Comparison of ENCODE assay signal across 10 cellular contexts in genomic region chr11:62505112-62505783, GRCh38. TPM values are rescaled to one million over a fixed set of nuclear protein-coding genes. Genes with fewer than 3 reads are reported as not detected.
A peak's percentile ranks its signal among the peaks of the same experiment; 100 is the strongest.
DNase-seq lines count a peak whose midpoint lies in the region; ATAC-seq and TF ChIP-seq lines count a peak whose summit lies in the region.
"Had no signal": no experiment of that assay in that cellular context is flagged by ENCODE, and none has a peak within 500 bp of the region (broad histone marks: within the 10 kb centered on the region; RNA-seq: fewer than 3 reads in every experiment).

No MANE protein-coding gene starts in this region.

- TF ChIP-seq POLR2A in Peyer's patch (IDR thresholded peaks at IDR 0.05), result peak in 1 of 2 donors; percentile 57

- ATAC-seq in HG03159 (IDR thresholded peaks at IDR 0.05; ENCODE audit: unreplicated experiment) (no peak), HG02642 (IDR thresholded peaks at IDR 0.05; ENCODE audit: poor library complexity, unreplicated experiment) (no peak)

- H3K4me2 ChIP-seq in fibroblast of lung (ENCODE audit: extremely low read depth, insufficient read depth, low read length), result peak overlapping the region; percentile 11

- H3K27me3 ChIP-seq in Peyer's patch (no peaks in the 10 kb centered on the region), fibroblast of lung (ENCODE audit: control insufficient read depth, insufficient read depth, low read length) (no peaks in the 10 kb centered on the region), muscle layer of colon (ENCODE audit: control insufficient read depth in 1 of 2, insufficient read depth in 2 of 2, low read length in 2 of 2) (no peaks in the 10 kb centered on the region)

- no peaks in the 10 kb centered on the region for H4K20me1 ChIP-seq in fibroblast of lung (ENCODE audit: control insufficient read depth, extremely low read depth, insufficient read depth, low read length)

- H3K4me3 ChIP-seq in Peyer's patch (peak overlapping the region in 2 of 4 donors; percentile 35 to 38), fibroblast of lung (replicated peaks in 1 of 4; ENCODE audit: control extremely low read depth in 1 of 4, insufficient read depth in 1 of 4, low read depth in 3 of 4, low read length in 4 of 4) (peak overlapping the region in 1 of 4 experiments; percentile 25), muscle layer of colon (ENCODE audit: low read depth in 1 of 2, low read length in 2 of 2) (peak overlapping the region; percentile 26 to 35)

- H3K4me1 ChIP-seq in Peyer's patch, result peaks cover 0 to 73% (median 2%) of the 10 kb centered on the region in 4 donors
- peaks cover 3% of the 10 kb centered on the region for H3K4me1 ChIP-seq in fibroblast of lung (ENCODE audit: control insufficient read depth, extremely low read depth, insufficient read depth, low read length)
- peaks cover 83% of the 10 kb centered on the region for H3K4me1 ChIP-seq in muscle layer of colon (ENCODE audit: insufficient read depth, low read length)

- H3K79me2 ChIP-seq in fibroblast of lung (ENCODE audit: control insufficient read depth, insufficient read depth, low read length), result no peaks in the 10 kb centered on the region

- no peak overlapping the region for H3K9ac ChIP-seq in fibroblast of lung (ENCODE audit: insufficient read depth, low read length)
- peak overlapping the region; percentile 19 for H3K9ac ChIP-seq in muscle layer of colon (ENCODE audit: low read length)

- H2AFZ ChIP-seq in fibroblast of lung (ENCODE audit: low read length), result no peak overlapping the region

- H3K36me3 ChIP-seq in Peyer's patch (no peaks in the 10 kb centered on the region), fibroblast of lung (ENCODE audit: control insufficient read depth, insufficient read depth, low read length) (no peaks in the 10 kb centered on the region), muscle layer of colon (ENCODE audit: insufficient read depth, low read length) (no peaks in the 10 kb centered on the region)

- TF ChIP-seq CTCF in Peyer's patch (IDR thresholded peaks at IDR 0.05) (no peak), fibroblast of lung (conservative IDR thresholded peaks at IDR 0.05 in 1 of 2, IDR thresholded peaks at IDR 0.05 in 1 of 2; ENCODE audit: low read depth in 1 of 2, low read length in 2 of 2) (no peak)

- DNase-seq in AG20443 (ENCODE audit: low spot score), result peak; percentile 45
- DNase-seq in Peyer's patch, result peak in 2 of 3 donors; percentile 87 to 88
- no peak for DNase-seq in fibroblast of lung (ENCODE audit: low read depth in 2 of 2)
- no peak for DNase-seq in dedifferentiated amniotic fluid mesenchymal stem cell (ENCODE audit: extremely low spot score)
- DNase-seq in activated CD4-positive, alpha-beta T cell treated with anti-CD3 and anti-CD28 coated beads, Interleukin-2, amount 50 U/mL, for 4 hours, result no peak
- DNase-seq: activated CD4-positive, alpha-beta memory T cell treated with anti-CD3 and anti-CD28 coated beads, Interleukin-2, amount 10 ng/mL, durations not matched to agents 7 days and 5 days; central memory CD4-positive, alpha-beta T cell had no signal

- no peaks in the 10 kb centered on the region for H3K9me3 ChIP-seq in Peyer's patch
- H3K9me3 ChIP-seq in fibroblast of lung (ENCODE audit: control insufficient read depth, insufficient read depth, low read depth, low read length), result no peaks in the 10 kb centered on the region
- H3K9me3 ChIP-seq in muscle layer of colon (ENCODE audit: low read length), result no peaks in the 10 kb centered on the region

- H3K27ac ChIP-seq in Peyer's patch (peak overlapping the region in 3 of 4 donors; percentile 67 to 89 (median 83)), fibroblast of lung (ENCODE audit: insufficient read depth, low read length) (no peak overlapping the region), muscle layer of colon (ENCODE audit: low read depth, low read length) (peak overlapping the region; percentile 71)

RNA-seq across cellular contexts. Expression of gene AHNAK, which starts 41.4 kb away (rescaled TPM):
- total RNA-seq in Peyer's patch, result 1,000 to 10,000 TPM in 1 of 4 donors, 100 to 1,000 TPM in 3; 571 to 1,016 (median 697) TPM
- total RNA-seq in fibroblast of lung, result 396 and 762 TPM in 2 replicates
- 209 and 220 TPM in 2 replicates for polyA plus RNA-seq in fibroblast of lung
- polyA plus RNA-seq in fibroblast of lung (2012), result 281 and 392 TPM in 2 replicates
- polyA minus RNA-seq in fibroblast of lung (ENCODE audit: low replicate concordance), result 340 and 357 TPM in 2 replicates

Comparison
In these comparisons a context has a peak if more than half of its experiments do, and no peak if none do; other contexts are left out.
1. DNase-seq: peak in AG20443 (single experiment) and Peyer's patch (2 of 3); none in fibroblast of lung (0 of 2), dedifferentiated amniotic fluid mesenchymal stem cell (single experiment) and activated CD4-positive, alpha-beta T cell treated with anti-CD3 and anti-CD28 coated beads, Interleukin-2, amount 50 U/mL, for 4 hours (0 of 2).